1 cellular context compared by ENCODE assay signal in genomic region chr17:1709971-1710806, GRCh38.
TF ChIP-seq lines count a peak whose summit lies in the region.

A gene with protein sequence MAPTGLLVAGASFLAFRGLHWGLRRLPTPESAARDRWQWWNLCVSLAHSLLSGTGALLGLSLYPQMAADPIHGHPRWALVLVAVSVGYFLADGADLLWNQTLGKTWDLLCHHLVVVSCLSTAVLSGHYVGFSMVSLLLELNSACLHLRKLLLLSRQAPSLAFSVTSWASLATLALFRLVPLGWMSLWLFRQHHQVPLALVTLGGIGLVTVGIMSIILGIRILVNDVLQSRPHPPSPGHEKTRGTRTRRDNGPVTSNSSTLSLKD (minus strand): TSS chr17:1710377. CDS start chr17:1710242, 135 bp downstream.

TF ChIP-seq in HepG2, 621 proteins besides CTCF, POLR2A, EP300 and RAD21 (continued from another document and continues in another):
- TF ChIP-seq PRMT3 (CRISPR knock-in tag; IDR thresholded peaks at IDR 0.05; ENCODE audit: borderline replicate concordance, low read depth) (no peak), HIVEP1 (CRISPR knock-in tag; IDR thresholded peaks at IDR 0.05) (0 out of 2 replicates have a peak, but pooled peaks have one; percentile 26), ZXDC (CRISPR knock-in tag; IDR thresholded peaks at IDR 0.05) (no peak), NR2F6 (IDR thresholded peaks at IDR 0.05) (peak; percentile 49), NR2F6 (CRISPR knock-in tag; IDR thresholded peaks at IDR 0.05) (peak; percentile 73), ZNF292 (CRISPR knock-in tag; IDR thresholded peaks at IDR 0.05; ENCODE audit: borderline replicate concordance, low read depth) (no peak), PAXIP1 (CRISPR knock-in tag; conservative IDR thresholded peaks at IDR 0.05) (no peak; the same call in none of the 2 replicates), NCOA5 (CRISPR knock-in tag; IDR thresholded peaks at IDR 0.05) (no peak), ZNF430 (CRISPR knock-in tag; IDR thresholded peaks at IDR 0.05) (no peak), ZNF558 (CRISPR knock-in tag; IDR thresholded peaks at IDR 0.05; ENCODE audit: borderline replicate concordance) (no peak), ZNF724P (CRISPR knock-in tag; IDR thresholded peaks at IDR 0.05; ENCODE audit: borderline replicate concordance) (no peak; the same call in 1 of the 2 replicates), PHF8 (CRISPR knock-in tag; IDR thresholded peaks at IDR 0.05) (peak; percentile 36; the same call in 1 of the 2 replicates), CHCHD3 (CRISPR knock-in tag; IDR thresholded peaks at IDR 0.05) (no peak), TBX2 (CRISPR knock-in tag; IDR thresholded peaks at IDR 0.05; ENCODE audit: borderline replicate concordance) (peak; percentile 41; the same call in 1 of the 2 replicates), NFYB (CRISPR knock-in tag; IDR thresholded peaks at IDR 0.05) (peak; percentile 64), EHMT2 (IDR thresholded peaks at IDR 0.05; ENCODE audit: borderline replicate concordance, low read depth, low read length) (no peak), ZNF772 (CRISPR knock-in tag; IDR thresholded peaks at IDR 0.05) (peak; percentile 42; the same call in 1 of the 2 replicates), TARDBP (CRISPR knock-in tag; IDR thresholded peaks at IDR 0.05) (no peak; the same call in 1 of the 2 replicates), ZNF12 (CRISPR knock-in tag; IDR thresholded peaks at IDR 0.05) (no peak), ZNF720 (CRISPR knock-in tag; IDR thresholded peaks at IDR 0.05) (no peak), REPIN1 (CRISPR knock-in tag; IDR thresholded peaks at IDR 0.05; ENCODE audit: borderline replicate concordance, low read depth) (no peak), ZBED4 (CRISPR knock-in tag; IDR thresholded peaks at IDR 0.05; ENCODE audit: borderline replicate concordance) (0 out of 2 replicates have a peak, but pooled peaks have one; percentile 25), ZFP36L2 (CRISPR knock-in tag; IDR thresholded peaks at IDR 0.05) (no peak), IKZF1 (IDR thresholded peaks at IDR 0.05) (no peak), NKX3-1 (CRISPR knock-in tag; IDR thresholded peaks at IDR 0.05) (no peak), ZNF331 (CRISPR knock-in tag; IDR thresholded peaks at IDR 0.05) (no peak; the same call in 1 of the 2 replicates), NFKBIZ (CRISPR knock-in tag; IDR thresholded peaks at IDR 0.05) (no peak), MTA3 (CRISPR knock-in tag; IDR thresholded peaks at IDR 0.05) (no peak), ZNF446 (CRISPR knock-in tag; IDR thresholded peaks at IDR 0.05) (no peak), ZNF235 (CRISPR knock-in tag; IDR thresholded peaks at IDR 0.05; ENCODE audit: borderline replicate concordance) (no peak), ZNF737 (CRISPR knock-in tag; IDR thresholded peaks at IDR 0.05; ENCODE audit: borderline replicate concordance) (no peak), DDIT3 (CRISPR knock-in tag; IDR thresholded peaks at IDR 0.05) (no peak), NFKB2 (CRISPR knock-in tag; IDR thresholded peaks at IDR 0.05; ENCODE audit: borderline replicate concordance) (no peak; the same call in 1 of the 2 replicates), NCOR1 (IDR thresholded peaks at IDR 0.05; ENCODE audit: borderline replicate concordance, low read length) (peak; percentile 20; the same call in 1 of the 2 replicates), SOX6 (IDR thresholded peaks at IDR 0.05) (no peak), SOX6 (CRISPR knock-in tag; IDR thresholded peaks at IDR 0.05) (peak; percentile 32), GATAD1 (CRISPR knock-in tag; IDR thresholded peaks at IDR 0.05) (no peak), JUNB (CRISPR knock-in tag; IDR thresholded peaks at IDR 0.05; ENCODE audit: borderline replicate concordance) (no peak), ZNF775 (CRISPR knock-in tag; IDR thresholded peaks at IDR 0.05; ENCODE audit: borderline replicate concordance) (no peak), ZBTB43 (CRISPR knock-in tag; conservative IDR thresholded peaks at IDR 0.05) (0 out of 2 replicates have a peak, but pooled peaks have one; percentile 14), RORA (CRISPR knock-in tag; IDR thresholded peaks at IDR 0.05) (no peak), MYPOP (CRISPR knock-in tag; IDR thresholded peaks at IDR 0.05) (no peak), CREBL2 (CRISPR knock-in tag; IDR thresholded peaks at IDR 0.05; ENCODE audit: borderline replicate concordance) (no peak), AGO1 (IDR thresholded peaks at IDR 0.05; ENCODE audit: low read depth, low read length, poor library complexity, severe bottlenecking) (peak; percentile 96), SNAPC5 (CRISPR knock-in tag; IDR thresholded peaks at IDR 0.05; ENCODE audit: borderline replicate concordance) (no peak), ZMYM4 (CRISPR knock-in tag; IDR thresholded peaks at IDR 0.05) (no peak), TCF12 (IDR thresholded peaks at IDR 0.05) (no peak), TCF12 (CRISPR knock-in tag; IDR thresholded peaks at IDR 0.05) (peak; percentile 18; the same call in 1 of the 2 replicates), ZNF607 (CRISPR knock-in tag; IDR thresholded peaks at IDR 0.05; ENCODE audit: borderline replicate concordance) (0 out of 2 replicates have a peak, but pooled peaks have one; percentile 43), MYC (CRISPR knock-in tag; IDR thresholded peaks at IDR 0.05; ENCODE audit: borderline replicate concordance) (peak; percentile 15; the same call in 1 of the 2 replicates)
- TF ChIP-seq, protein P1, sequence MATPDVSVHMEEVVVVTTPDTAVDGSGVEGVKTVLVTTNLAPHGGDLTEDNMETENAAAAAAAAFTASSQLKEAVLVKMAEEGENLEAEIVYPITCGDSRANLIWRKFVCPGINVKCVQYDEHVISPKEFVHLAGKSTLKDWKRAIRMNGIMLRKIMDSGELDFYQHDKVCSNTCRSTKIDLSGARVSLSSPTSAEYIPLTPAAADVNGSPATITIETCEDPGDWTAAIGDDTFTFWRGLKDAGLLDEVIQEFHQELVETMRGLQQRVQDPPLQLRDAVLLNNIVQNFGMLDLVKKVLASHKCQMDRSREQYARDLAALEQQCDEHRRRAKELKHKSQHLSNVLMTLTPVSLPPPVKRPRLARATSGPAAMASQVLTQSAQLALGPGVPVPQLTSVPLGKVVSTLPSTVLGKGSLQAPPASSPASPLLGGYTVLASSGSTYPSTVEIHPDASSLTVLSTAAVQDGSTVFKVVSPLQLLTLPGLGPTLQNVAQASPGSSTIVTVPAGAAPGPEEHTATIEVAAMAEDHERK (CRISPR knock-in tag; IDR thresholded peaks at IDR 0.05; ENCODE audit: low read depth) = no peak
- TF ChIP-seq, protein P2, sequence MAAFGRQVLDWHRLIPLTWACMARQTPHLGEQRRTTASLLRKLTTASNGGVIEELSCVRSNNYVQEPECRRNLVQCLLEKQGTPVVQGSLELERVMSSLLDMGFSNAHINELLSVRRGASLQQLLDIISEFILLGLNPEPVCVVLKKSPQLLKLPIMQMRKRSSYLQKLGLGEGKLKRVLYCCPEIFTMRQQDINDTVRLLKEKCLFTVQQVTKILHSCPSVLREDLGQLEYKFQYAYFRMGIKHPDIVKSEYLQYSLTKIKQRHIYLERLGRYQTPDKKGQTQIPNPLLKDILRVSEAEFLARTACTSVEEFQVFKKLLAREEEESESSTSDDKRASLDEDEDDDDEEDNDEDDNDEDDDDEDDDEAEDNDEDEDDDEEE (CRISPR knock-in tag; IDR thresholded peaks at IDR 0.05) = no peak
- TF ChIP-seq, protein P3, sequence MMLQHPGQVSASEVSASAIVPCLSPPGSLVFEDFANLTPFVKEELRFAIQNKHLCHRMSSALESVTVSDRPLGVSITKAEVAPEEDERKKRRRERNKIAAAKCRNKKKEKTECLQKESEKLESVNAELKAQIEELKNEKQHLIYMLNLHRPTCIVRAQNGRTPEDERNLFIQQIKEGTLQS (CRISPR knock-in tag; IDR thresholded peaks at IDR 0.05) = 0 out of 2 replicates have a peak, but pooled peaks have one; percentile 5
